In genomic region chr14:91306547-91306946, GRCh38 we compare ENCODE assay signal across 1 cellular context.
TF ChIP-seq lines count a peak whose summit lies in the region.

No MANE protein-coding gene starts in this region.

TF ChIP-seq in H1, 55 proteins besides CTCF, POLR2A, EP300 and RAD21 (continued from another document):
- TF ChIP-seq CHD7 (IDR thresholded peaks at IDR 0.05; ENCODE audit: insufficient replicate concordance, low read length), result no peak
- no peak for TF ChIP-seq BCL11A (IDR thresholded peaks at IDR 0.05; ENCODE audit: low read depth in 2 of 2, low read length in 2 of 2)
- TF ChIP-seq SUZ12 (IDR thresholded peaks at IDR 0.05; ENCODE audit: low read length), result no peak
- no peak for TF ChIP-seq RFX5 (IDR thresholded peaks at IDR 0.05; ENCODE audit: borderline replicate concordance, low read depth, low read length)
- no peak for TF ChIP-seq ASH2L (IDR thresholded peaks at IDR 0.05; ENCODE audit: low read length)
- TF ChIP-seq GTF2F1 (IDR thresholded peaks at IDR 0.05; ENCODE audit: borderline replicate concordance, low read depth, low read length), result no peak
- no peak for TF ChIP-seq EZH2 (IDR thresholded peaks at IDR 0.05; ENCODE audit: low read depth, low read length, severe bottlenecking)
- no peak for TF ChIP-seq USF2 (IDR thresholded peaks at IDR 0.05; ENCODE audit: low read length)
- TF ChIP-seq TCF12 (IDR thresholded peaks at IDR 0.05; ENCODE audit: low read depth, low read length), result no peak
- no peak for TF ChIP-seq KDM4A (IDR thresholded peaks at IDR 0.05; ENCODE audit: low read depth, low read length, severe bottlenecking)
- TF ChIP-seq SIRT6 (IDR thresholded peaks at IDR 0.05; ENCODE audit: low read length), result no peak
- TF ChIP-seq TAF7 (optimal IDR thresholded peaks at IDR 0.05; ENCODE audit: borderline replicate concordance, low read depth, low read length), result no peak
- no peak for TF ChIP-seq SAP30 (IDR thresholded peaks at IDR 0.05; ENCODE audit: insufficient read depth, insufficient replicate concordance, low read length)
- no peak for TF ChIP-seq SP2 (IDR thresholded peaks at IDR 0.05; ENCODE audit: low read length)
- no peak for TF ChIP-seq SRF (IDR thresholded peaks at IDR 0.05; ENCODE audit: low read depth, low read length)
